In the genomic region with DNA sequence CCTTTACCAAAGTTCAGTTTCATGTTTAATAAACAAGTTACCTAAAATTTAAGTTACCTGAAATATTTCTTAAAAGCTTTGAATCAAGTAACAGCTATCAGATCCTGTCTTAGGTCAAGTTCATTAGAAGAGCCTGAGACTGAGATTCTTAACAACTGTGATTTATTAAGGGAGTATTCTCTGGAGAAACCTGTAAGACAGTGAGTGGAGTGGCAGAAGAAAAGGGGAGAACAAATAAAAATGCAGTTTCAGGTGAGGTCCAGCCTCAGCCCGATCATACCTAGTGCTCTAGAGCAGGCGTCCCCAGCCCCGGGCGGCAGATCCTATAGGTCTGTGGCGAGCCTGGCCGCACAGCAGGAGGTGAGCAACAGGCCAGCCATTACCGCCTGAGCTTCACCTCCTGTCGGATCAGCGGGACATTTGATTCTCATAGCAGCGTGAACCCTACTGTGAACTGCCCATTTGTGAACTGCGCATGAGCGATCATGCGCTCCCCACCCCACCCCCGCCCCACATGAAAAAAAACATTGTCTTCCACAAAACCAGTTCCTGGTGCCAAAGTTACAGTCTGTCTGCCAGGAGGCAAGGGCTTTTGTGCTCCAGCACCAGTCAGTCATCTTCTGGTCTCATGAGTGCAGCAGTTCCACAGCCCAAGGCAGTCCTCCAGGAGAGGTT, we compare ENCODE assay signal across 12 cellular contexts. TPM values are rescaled to one million over a fixed set of nuclear protein-coding genes. Genes with fewer than 3 reads are reported as not detected.
DNase-seq lines count a peak whose midpoint lies in the region; ATAC-seq, FAIRE-seq and TF ChIP-seq lines count a peak whose summit lies in the region.
"Had no signal": no experiment of that assay in that cellular context is flagged by ENCODE, and none has a peak within 500 bp of the region (broad histone marks: within the 10 kb centered on the region; RNA-seq: fewer than 3 reads in every experiment).

No MANE protein-coding gene starts in this region.

- no peaks in the 10 kb centered on the region for H3K23me2 ChIP-seq in H1 (ENCODE audit: low read depth, low read length)

- peak overlapping the region; percentile 36 to 40; a peak in 3 of 4 replicates for H3K4me2 ChIP-seq in H1 (ENCODE audit: insufficient read depth in 1 of 2, low read depth in 2 of 2, low read length in 2 of 2)

- no peaks in the 10 kb centered on the region for H3K79me1 ChIP-seq in H1 (ENCODE audit: low read depth, low read length)

- no peak overlapping the region for H2BK120ac ChIP-seq in H1 (replicated peaks; ENCODE audit: low read depth, low read length)

- H4K5ac ChIP-seq in H1 (ENCODE audit: insufficient read length, low read depth, low read length): peak overlapping the region; percentile 31

- no peak for TF ChIP-seq EP300 in H1 (IDR thresholded peaks at IDR 0.05; ENCODE audit: borderline replicate concordance in 1 of 2, low read depth in 2 of 2, low read length in 2 of 2)

- H3K18ac ChIP-seq in H1 (ENCODE audit: extremely low read depth, low read length): no peak overlapping the region; the same call in 1 of the 2 replicates

- H4K91ac ChIP-seq in H1 (replicated peaks; ENCODE audit: insufficient read length, low read length): peak overlapping the region; percentile 40

- no peak overlapping the region for H3K23ac ChIP-seq in H1 (ENCODE audit: insufficient read length)

- H3K4ac ChIP-seq in H1 (replicated peaks; ENCODE audit: insufficient read length, low read depth, low read length): no peak overlapping the region

- peak; percentile 93 for DNase-seq in DMS53 treated with DMSO at 0.1 percent for 48 hours (lab: John Stamatoyannopoulos, UW; ENCODE audit: unreplicated experiment)
- peak; percentile 81 for DNase-seq in NCI-H2107 (lab: John Stamatoyannopoulos, UW)
- peak in 1 of 2 experiments; percentile 62 for DNase-seq in H1 (ENCODE audit: low read depth in 1 of 2, low spot score in 2 of 2)
- no peak for DNase-seq in dedifferentiated amniotic fluid mesenchymal stem cell (ENCODE audit: extremely low spot score)
- no peak for DNase-seq in activated T-cell treated with anti-CD3 and anti-CD28 coated beads, Interleukin-2, amount 50 U/mL, for 1 hour
- no peak for DNase-seq in stimulated activated CD4-positive, alpha-beta T cell treated with anti-CD3 and anti-CD28 coated beads, Interleukin-15, amount 100 ng/mL, for 24 hours
- DNase-seq: activated CD4-positive, alpha-beta T cell treated with anti-CD3 and anti-CD28 coated beads for 36 hours; stomach had no signal

- no peak overlapping the region for H2BK20ac ChIP-seq in H1 (ENCODE audit: low read length)

- H2AFZ ChIP-seq in H1 (ENCODE audit: low read length) (peak overlapping the region; percentile 97), neuron (ENCODE audit: low read depth, low read length) (peak overlapping the region; percentile 44)

- H3K36me3 ChIP-seq in H1 (ENCODE audit: control insufficient read depth in 2 of 4, insufficient read depth in 4 of 4, low read length in 3 of 4) (no peaks in the 10 kb centered on the region), neuron (ENCODE audit: insufficient read depth, low read length) (no peaks in the 10 kb centered on the region)
- H3K36me3 ChIP-seq: neutrophil, stomach had no signal

- H4K8ac ChIP-seq in H1 (ENCODE audit: extremely low read depth, insufficient read depth, low read length): no peak overlapping the region

- H2BK15ac ChIP-seq in H1 (ENCODE audit: low read length): no peak overlapping the region

- no peak overlapping the region for H3K56ac ChIP-seq in H1 (replicated peaks; ENCODE audit: insufficient read length, low read depth, low read length)

- H2BK12ac ChIP-seq in H1 (ENCODE audit: low read depth, low read length): no peak overlapping the region

- no peak for ATAC-seq in GM19328 (IDR thresholded peaks at IDR 0.05; ENCODE audit: unreplicated experiment)
- ATAC-seq: activated CD4-positive, alpha-beta T cell treated with anti-CD3 and anti-CD28 coated beads for 36 hours had no signal

- H3K79me2 ChIP-seq in H1 (ENCODE audit: control insufficient read depth in 1 of 2, insufficient read depth in 2 of 2, low read length in 2 of 2): no peaks in the 10 kb centered on the region

- H3K27ac ChIP-seq in H1 (ENCODE audit: low read depth, low read length): no peak overlapping the region
- H3K27ac ChIP-seq: neutrophil, stomach had no signal

- no peak overlapping the region; the same call in 1 of the 2 replicates for H2BK5ac ChIP-seq in H1 (ENCODE audit: low read depth, low read length)

- CTCF ChIA-PET in H1 (lab: Charles Lee; ENCODE audit: partially characterized antibody): interaction anchor here (1.0 to 2.0 kb wide), 3 partner anchors 8 to 203 kb away, joined by 3 to 5 read pairs (median 4); a partner anchor contains a TSS

- FAIRE-seq in H1 (lab: Jason Lieb, UNC): no peak
- FAIRE-seq: G401.6 had no signal

- 66% methylated on average over 14 of the region's 14 CpGs; no CpG with 5 or more reads in 1 of the 2 experiments for WGBS in H1 (ENCODE audit: extremely low coverage in 1 of 2, insufficient coverage in 1 of 2, insufficient read length in 1 of 2, insufficient replicate concordance in 2 of 2, low coverage in 1 of 2, low lambda C conversion rate in 2 of 2, missing lambda C conversion rate in 1 of 2), 2 experiments

- no peaks in the 10 kb centered on the region for H4K20me1 ChIP-seq in H1 (replicated peaks in 1 of 2; ENCODE audit: control insufficient read depth in 1 of 2, insufficient read depth in 2 of 2, low read length in 2 of 2)

- POLR2A ChIA-PET in H1 (lab: Charles Lee; ENCODE audit: partially characterized antibody): no interaction called here

- TF ChIP-seq POLR2A in H1 (IDR thresholded peaks at IDR 0.05; ENCODE audit: control extremely low read depth in 1 of 2, low read depth in 2 of 2, low read length in 2 of 2): no peak

- no peak overlapping the region for H2AK5ac ChIP-seq in H1 (ENCODE audit: low read depth, low read length)

- H3K4me3 ChIP-seq in H1 (ENCODE audit: extremely low read depth in 1 of 4, insufficient read depth in 2 of 4, low read depth in 3 of 4, low read length in 4 of 4): peak overlapping the region in 1 of 4 experiments; percentile 15; a peak in 1 of 8 replicates
- H3K4me3 ChIP-seq in neuron (ENCODE audit: low read length): no peak overlapping the region
- H3K4me3 ChIP-seq: stomach had no signal

- no peak overlapping the region for H3K14ac ChIP-seq in H1 (ENCODE audit: insufficient read length)

- TF ChIP-seq RAD21 in H1 (IDR thresholded peaks at IDR 0.05 in 1 of 2, conservative IDR thresholded peaks at IDR 0.05 in 1 of 2; ENCODE audit: low read depth in 2 of 2, low read length in 2 of 2): no peak

- H3K9me3 ChIP-seq in H1 (ENCODE audit: insufficient read depth in 2 of 2, low read depth in 1 of 2, low read length in 1 of 2) (peaks cover 0 to 6% of the 10 kb centered on the region in 2 experiments; a peak in 1 of 4 replicates), neuron (ENCODE audit: low read length) (no peaks in the 10 kb centered on the region)
- H3K9me3 ChIP-seq: neutrophil had no signal

- H3K27me3 ChIP-seq in H1 (replicated peaks in 1 of 4; ENCODE audit: control insufficient read depth in 3 of 4, extremely low read depth in 1 of 4, insufficient read depth in 3 of 4, low read length in 3 of 4): no peaks in the 10 kb centered on the region
- no peaks in the 10 kb centered on the region for H3K27me3 ChIP-seq in neuron (ENCODE audit: insufficient read depth, low read length)

- H3K4me1 ChIP-seq in H1 (replicated peaks in 1 of 4; ENCODE audit: control insufficient read depth in 3 of 4, insufficient read depth in 4 of 4, low read length in 3 of 4) (peaks cover 0 to 3% (median 0%) of the 10 kb centered on the region in 4 experiments; a peak in 3 of 7 replicates), neuron (ENCODE audit: insufficient read depth, low read length) (no peaks in the 10 kb centered on the region)

- no peak for TF ChIP-seq CTCF in H1 (IDR thresholded peaks at IDR 0.05; ENCODE audit: control extremely low read depth in 1 of 3, insufficient read depth in 1 of 3, low read depth in 1 of 3, low read length in 3 of 3)

- H3K9ac ChIP-seq in H1 (replicated peaks in 1 of 4; ENCODE audit: extremely low read depth in 1 of 4, low read depth in 3 of 4, low read length in 3 of 4): no peak overlapping the region

TF ChIP-seq in H1, 55 proteins besides CTCF, POLR2A, EP300 and RAD21 (continues in another document):
- TF ChIP-seq RFX5 (IDR thresholded peaks at IDR 0.05; ENCODE audit: borderline replicate concordance, low read depth, low read length) (no peak), PHF8 (conservative IDR thresholded peaks at IDR 0.05; ENCODE audit: low read depth, low read length) (no peak), GABPA (IDR thresholded peaks at IDR 0.05; ENCODE audit: borderline replicate concordance, insufficient read depth, low read length) (no peak), RNF2 (IDR thresholded peaks at IDR 0.05; ENCODE audit: borderline replicate concordance, low read depth, low read length, missing control alignments, poor library complexity, severe bottlenecking) (no peak), SP2 (IDR thresholded peaks at IDR 0.05; ENCODE audit: low read length) (no peak), SP4 (IDR thresholded peaks at IDR 0.05; ENCODE audit: low read length) (no peak), FOSL1 (IDR thresholded peaks at IDR 0.05; ENCODE audit: insufficient read depth, low read depth, low read length) (no peak), JUN (IDR thresholded peaks at IDR 0.05; ENCODE audit: low read depth, low read length) (no peak), CTBP2 (IDR thresholded peaks at IDR 0.05; ENCODE audit: borderline replicate concordance, insufficient read depth, insufficient read length, low read length) (no peak), BCL11A (IDR thresholded peaks at IDR 0.05; ENCODE audit: low read depth in 2 of 2, low read length in 2 of 2) (no peak), CHD1 (IDR thresholded peaks at IDR 0.05; ENCODE audit: low read depth, low read length) (no peak), KDM5A (IDR thresholded peaks at IDR 0.05; ENCODE audit: low read length) (no peak)
- TF ChIP-seq, protein P1, sequence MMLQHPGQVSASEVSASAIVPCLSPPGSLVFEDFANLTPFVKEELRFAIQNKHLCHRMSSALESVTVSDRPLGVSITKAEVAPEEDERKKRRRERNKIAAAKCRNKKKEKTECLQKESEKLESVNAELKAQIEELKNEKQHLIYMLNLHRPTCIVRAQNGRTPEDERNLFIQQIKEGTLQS (IDR thresholded peaks at IDR 0.05; ENCODE audit: insufficient read depth, low read depth, low read length): no peak

RNA-seq across cellular contexts. Expression of a gene that starts 59.2 kb away (rescaled TPM):
- total RNA-seq in H1 (2021; fragmentation: NEBNext Ultra II Directional; extraction: Animal tissue kit (Norgen Biotek cat#: 25700)): 0.94 and 1.2 TPM in 2 replicates
- 0.31 and 0.35 TPM in 2 replicates for polyA plus RNA-seq in H1 (2011; rRNA removed)
- polyA plus RNA-seq in H1 (2011; cell fraction: cytosol; rRNA removed): 0.40 TPM
- polyA plus RNA-seq in H1 (2011; cell fraction: nucleus; rRNA removed): 0.57 TPM
- 0.46 to 0.76 TPM (median 0.61 TPM) in 4 replicates for polyA plus RNA-seq in H1 (2012, experiment 1 of 2)
- 0.09 TPM for polyA plus RNA-seq in H1 (2012, experiment 2 of 2)
- polyA plus RNA-seq in H1 (2013, experiment 1 of 2): 0.71 TPM
- 0.79 TPM for polyA plus RNA-seq in H1 (2013, experiment 2 of 2)
- polyA minus RNA-seq in H1 (2011; rRNA and poly(A)+ RNA removed): 2.3 and 7.1 TPM in 2 replicates
- 1.5 TPM for polyA minus RNA-seq in H1 (2011; cell fraction: cytosol; rRNA and poly(A)+ RNA removed)
- polyA minus RNA-seq in H1 (2011; cell fraction: nucleus; rRNA and poly(A)+ RNA removed): 6.2 TPM
- total RNA-seq: activated CD4-positive, alpha-beta T cell treated with anti-CD3 and anti-CD28 coated beads for 36 hours had no signal

Comparison
In these comparisons a context has a peak if more than half of its experiments do, and no peak if none do; other contexts are left out.
1. DNase-seq: peak in DMS53 treated with DMSO at 0.1 percent for 48 hours (single experiment) and NCI-H2107 (single experiment); none in dedifferentiated amniotic fluid mesenchymal stem cell (single experiment), activated T-cell treated with anti-CD3 and anti-CD28 coated beads, Interleukin-2, amount 50 U/mL, for 1 hour (single experiment) and stimulated activated CD4-positive, alpha-beta T cell treated with anti-CD3 and anti-CD28 coated beads, Interleukin-15, amount 100 ng/mL, for 24 hours (single experiment).